Comparison of ENCODE assay signal across 17 cellular contexts in genomic region chr2:67465623-67466022, GRCh38.
DNase-seq lines count a peak whose midpoint lies in the region; FAIRE-seq and TF ChIP-seq lines count a peak whose summit lies in the region.
"Had no signal": no experiment of that assay in that cellular context is flagged by ENCODE, and none has a peak within 500 bp of the region (broad histone marks: within the 10 kb centered on the region; RNA-seq: fewer than 3 reads in every experiment).

No MANE protein-coding gene starts in this region.

- no peak overlapping the region for H3K4me3 ChIP-seq in small intestine (ENCODE audit: low read depth in 1 of 2, low read length in 2 of 2)
- H3K4me3 ChIP-seq: A549, GM23338 had no signal

- H3K9me3 Mint-ChIP-seq in glutamatergic neuron (ENCODE audit: unreplicated experiment) = no peaks in the 10 kb centered on the region
- H3K9me3 Mint-ChIP-seq: GM23338 had no signal

- no peak for TF ChIP-seq CTCF in glutamatergic neuron (IDR thresholded peaks at IDR 0.05; ENCODE audit: partially characterized antibody, unreplicated experiment)

- H3K27ac Mint-ChIP-seq in glutamatergic neuron (ENCODE audit: unreplicated experiment) = no peak overlapping the region
- H3K27ac Mint-ChIP-seq: GM23338 had no signal

- peaks cover 11% of the 10 kb centered on the region for H3K4me1 Mint-ChIP-seq in glutamatergic neuron (ENCODE audit: low read depth, unreplicated experiment)

- no peak overlapping the region for H3K27ac ChIP-seq in small intestine (ENCODE audit: low read depth in 1 of 2, low read length in 1 of 2)
- H3K27ac ChIP-seq: A549, C4-2B had no signal

- H3K27me3 ChIP-seq in small intestine (ENCODE audit: control insufficient read depth in 2 of 2, insufficient read depth in 2 of 2, low read length in 2 of 2) = no peaks in the 10 kb centered on the region

- DNase-seq in NCI-H345 (lab: John Stamatoyannopoulos, UW) (peak; percentile 12), NCI-H345 treated with DMSO at 0.1 percent for 48 hours (lab: John Stamatoyannopoulos, UW; ENCODE audit: unreplicated experiment) (no peak), NCI-H1436 treated with DMSO at 0.1 percent for 48 hours (lab: John Stamatoyannopoulos, UW) (peak; percentile 87), RKO (ENCODE audit: low spot score) (peak; percentile 10), small intestine (peak; percentile 3), NCI-H187 (lab: John Stamatoyannopoulos, UW) (no peak), DMS79 (lab: John Stamatoyannopoulos, UW) (no peak), glutamatergic neuron (no peak)
- DNase-seq: Caco-2, DMS79 treated with DMSO at 0.1 percent for 48 hours, IMR-90, NCI-H1048, NCI-H510A had no signal

- peaks cover 2% of the 10 kb centered on the region for H3K27me3 Mint-ChIP-seq in glutamatergic neuron (ENCODE audit: unreplicated experiment)

- no peaks in the 10 kb centered on the region for H3K9me3 ChIP-seq in small intestine (ENCODE audit: control insufficient read depth, low read depth)
- H3K9me3 ChIP-seq: A549, Caco-2 had no signal

- no peaks in the 10 kb centered on the region for H3K4me1 ChIP-seq in small intestine (ENCODE audit: control insufficient read depth in 2 of 2, insufficient read depth in 1 of 2, low read depth in 1 of 2, low read length in 1 of 2)
- H3K4me1 ChIP-seq: A549 had no signal

- H3K4me3 Mint-ChIP-seq in glutamatergic neuron (ENCODE audit: unreplicated experiment) = no peak overlapping the region
- H3K4me3 Mint-ChIP-seq: GM23338 had no signal

- H3K36me3 ChIP-seq in small intestine (ENCODE audit: control insufficient read depth in 2 of 2, insufficient read depth in 2 of 2, low read length in 2 of 2) = no peaks in the 10 kb centered on the region

- no peak for FAIRE-seq in small intestine (lab: Jason Lieb, UNC)
- FAIRE-seq: A549, G401.6 had no signal

- no peaks in the 10 kb centered on the region for H3K36me3 Mint-ChIP-seq in glutamatergic neuron (ENCODE audit: unreplicated experiment)

Comparison
In these comparisons a context has a peak if more than half of its experiments do, and no peak if none do; other contexts are left out.
1. DNase-seq: peak in NCI-H345 (single experiment), NCI-H1436 treated with DMSO at 0.1 percent for 48 hours (single experiment), RKO (single experiment) and small intestine (single experiment); none in NCI-H345 treated with DMSO at 0.1 percent for 48 hours (single experiment), NCI-H187 (0 of 2), DMS79 (single experiment) and glutamatergic neuron (single experiment).